In the genomic region with DNA sequence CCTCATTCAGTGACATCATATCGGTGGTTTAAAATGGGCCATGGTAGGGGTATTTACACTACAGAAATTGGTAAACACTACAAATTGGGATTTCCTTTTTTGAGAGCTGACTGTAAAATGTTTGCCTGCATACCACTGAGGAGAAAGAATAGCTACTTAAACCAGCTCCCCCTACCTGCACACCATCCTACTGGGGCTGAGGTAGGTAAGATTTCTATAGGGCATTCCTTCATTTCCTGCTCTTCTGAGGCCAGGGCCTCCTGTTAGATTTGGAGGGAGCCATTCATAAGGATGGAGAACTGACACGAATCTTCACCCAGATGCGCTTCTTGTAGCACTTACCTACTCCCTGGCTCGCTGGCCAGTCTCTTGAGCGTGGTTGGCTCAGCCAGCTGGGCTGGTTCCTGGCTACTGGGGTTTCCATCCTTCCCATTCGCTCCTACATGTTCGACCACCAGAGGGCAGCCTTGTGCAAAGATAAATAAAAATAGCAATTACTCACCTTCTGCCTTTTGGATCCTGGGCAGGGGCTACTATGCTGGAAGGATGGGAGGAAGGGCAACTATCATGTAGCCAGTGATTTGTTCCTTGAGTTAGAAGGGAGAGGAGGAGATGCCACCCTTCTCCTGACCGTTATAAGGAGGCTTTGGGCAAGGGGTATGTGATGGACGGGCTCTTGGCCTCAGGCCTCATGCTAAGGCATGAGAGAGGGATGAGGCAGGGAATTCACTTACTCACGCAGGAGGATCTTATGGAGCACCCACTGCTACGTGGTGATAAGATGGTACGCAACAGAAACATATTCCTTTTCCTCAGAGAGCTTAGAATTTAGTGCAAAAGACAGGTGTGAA, we compare ENCODE assay signal across 8 cellular contexts. TPM values are rescaled to one million over a fixed set of nuclear protein-coding genes. Genes with fewer than 3 reads are reported as not detected.
DNase-seq lines count a peak whose midpoint lies in the region; ATAC-seq and TF ChIP-seq lines count a peak whose summit lies in the region.

No MANE protein-coding gene starts in this region.

- peak; percentile 34 for DNase-seq in GM12864 (ENCODE audit: low read depth)
- peak; percentile 64 for DNase-seq in NCI-H146 treated with DMSO at 0.1 percent for 48 hours (lab: John Stamatoyannopoulos, UW; ENCODE audit: unreplicated experiment)
- DNase-seq in T-cell: peak; percentile 31 to 76 (median 64)
- peak; percentile 95 for DNase-seq in adipocyte (ENCODE audit: low read depth)
- DNase-seq in heart right ventricle: peak; percentile 74 to 88
- DNase-seq in pulmonary artery endothelial cell (ENCODE audit: low read depth, low spot score): peak; percentile 43
- peak; percentile 87 to 92 for DNase-seq in uterus

- TF ChIP-seq CTCF in GM12864 (IDR thresholded peaks at IDR 0.05; ENCODE audit: low read depth, low read length, missing control alignments) (peak; percentile 76), heart right ventricle (IDR thresholded peaks at IDR 0.05) (peak; percentile 74 to 94 (median 90)), uterus (IDR thresholded peaks at IDR 0.05) (peak; percentile 82 to 90 (median 86))

- no peaks in the 10 kb centered on the region for H3K9me3 ChIP-seq in adipocyte (ENCODE audit: control insufficient read depth, low read length)
- H3K9me3 ChIP-seq in heart right ventricle: no peaks in the 10 kb centered on the region
- no peaks in the 10 kb centered on the region for H3K9me3 ChIP-seq in uterus

- intact Hi-C loops in heart right ventricle (cut with DNase I): loop anchor here (1.0 to 10.0 kb wide), 9 partner anchors 53 to 290 kb away; a partner anchor contains a TSS
- intact Hi-C loops in uterus (cut with DNase I; ENCODE audit: low total_unique reads): loop anchor here (2.0 to 5.0 kb wide), 2 partner anchors 123 to 198 kb away; a partner anchor contains a TSS

- H3K27me3 ChIP-seq in adipocyte (replicated peaks; ENCODE audit: control insufficient read depth, insufficient read depth, low read length) (no peaks in the 10 kb centered on the region), heart right ventricle (no peaks in the 10 kb centered on the region), uterus (no peaks in the 10 kb centered on the region)

- CTCF ChIA-PET in T-cell (lab: Charles Lee): interaction anchor here (0.6 to 3.7 kb wide), 16 partner anchors 8 to 624 kb away, joined by 3 to 30 read pairs (median 3); a partner anchor contains a TSS

- H3K4me3 ChIP-seq in GM12864 (ENCODE audit: low read depth, low read length) (no peak overlapping the region), adipocyte (ENCODE audit: low read length) (no peak overlapping the region), heart right ventricle (no peak overlapping the region), uterus (no peak overlapping the region)

- no peaks in the 10 kb centered on the region for H3K36me3 Mint-ChIP-seq in T-cell

- no peaks in the 10 kb centered on the region for H3K9me3 Mint-ChIP-seq in T-cell

- H3K36me3 ChIP-seq in adipocyte (ENCODE audit: control insufficient read depth, insufficient read depth, low read length, severe bottlenecking) (no peaks in the 10 kb centered on the region), heart right ventricle (no peaks in the 10 kb centered on the region), uterus (no peaks in the 10 kb centered on the region)

- ATAC-seq in T-cell (replicated peaks in 1 of 4) (peak; percentile 50 to 82 (median 66)), heart right ventricle (peak; percentile 30 to 73 (median 54)), HG03135 (IDR thresholded peaks at IDR 0.05; ENCODE audit: unreplicated experiment) (no peak)

- POLR2A ChIA-PET in T-cell (lab: Charles Lee): interaction anchor here (0.5 to 0.7 kb wide), 2 partner anchors 342 to 491 kb away, joined by 3 to 7 read pairs; no protein-coding TSS in a partner anchor

- H3K27ac Mint-ChIP-seq in T-cell: no peak overlapping the region

- H3K4me1 ChIP-seq in adipocyte (ENCODE audit: control insufficient read depth, insufficient read depth, low read length) (peaks cover 41% of the 10 kb centered on the region), heart right ventricle (peaks cover 15 to 50% (median 34%) of the 10 kb centered on the region in 9 donors), uterus (peaks cover 0 to 16% of the 10 kb centered on the region in 2 donors)

- TF ChIP-seq POLR2A in uterus (IDR thresholded peaks at IDR 0.05): no peak

- peak overlapping the region; percentile 33 for H3K9ac ChIP-seq in adipocyte (ENCODE audit: low read length)

- H3K27ac ChIP-seq in heart right ventricle: peak overlapping the region in 2 of 10 donors; percentile 0 to 29
- H3K27ac ChIP-seq in uterus: peak overlapping the region; percentile 83 to 85

- no peak overlapping the region for H3K4me3 Mint-ChIP-seq in T-cell

- WGBS in heart right ventricle, 2 donors: 32 to 34% methylated on average over 12 of the region's 12 CpGs

- peaks cover 0 to 3% of the 10 kb centered on the region in 2 donors for H3K27me3 Mint-ChIP-seq in T-cell

- H3K4me1 Mint-ChIP-seq in T-cell: peaks cover 2 to 7% (median 5%) of the 10 kb centered on the region in 3 donors

RNA-seq across cellular contexts. Expression of a gene that starts 10.7 kb away (rescaled TPM):
- not detected for total RNA-seq in T-cell
- not detected for total RNA-seq in heart right ventricle
- not detected for polyA plus RNA-seq in heart right ventricle
- not detected in 2 replicates for total RNA-seq in pulmonary artery endothelial cell
- total RNA-seq in uterus: not detected

RNA-seq across cellular contexts. Expression of a gene that starts 29.0 kb away (rescaled TPM):
- total RNA-seq in T-cell (under 1 TPM in 3 of 5 donors, not detected in 2; 0.13 to 0.18 (median 0.13) TPM), heart right ventricle (10 to 100 TPM in 7 of 10 donors, 1 to 10 TPM in 3; 3.3 to 37.1 (median 14.1) TPM), pulmonary artery endothelial cell (not detected in 2 replicates), uterus (100 to 1,000 TPM in 1 of 4 donors, 10 to 100 TPM in 2, 1 to 10 TPM in 1; 6.2 to 117 (median 56.6) TPM)
- 10 to 100 TPM; 15.0 to 15.3 TPM for polyA plus RNA-seq in heart right ventricle

Comparison
In these comparisons a context has a peak if more than half of its experiments do, and no peak if none do; other contexts are left out.
1. DNase-seq: peak in every context shown above with its lines; median percentile 95 in adipocyte; 90 in uterus; 81 in heart right ventricle; 64 in NCI-H146 treated with DMSO at 0.1 percent for 48 hours; 64 in T-cell; 43 in pulmonary artery endothelial cell; 34 in GM12864.